In genomic region chr17:66645259-66645658, GRCh38 we compare ENCODE assay signal across 29 cellular contexts.
"Had no signal": no experiment of that assay in that cellular context is flagged by ENCODE, and none has a peak within 500 bp of the region (broad histone marks: within the 10 kb centered on the region; RNA-seq: fewer than 3 reads in every experiment).

No MANE protein-coding gene starts in this region.

- H3K4me3 Mint-ChIP-seq: activated CD4-positive, alpha-beta memory T cell treated with anti-CD3 and anti-CD28 coated beads for 36 hours; activated CD4-positive, alpha-beta T cell treated with anti-CD3 and anti-CD28 coated beads for 36 hours; activated CD4-positive, alpha-beta T cell treated with anti-CD3 and anti-CD28 coated beads, Interleukin-2, amount 10 ng/mL, durations not matched to agents 24 days and 14 days; activated CD8-positive, alpha-beta memory T cell treated with anti-CD3 and anti-CD28 coated beads, Interleukin-2, amount 10 ng/mL, durations not matched to agents 7 days and 5 days; activated CD8-positive, alpha-beta T cell treated with anti-CD3 and anti-CD28 coated beads, Interleukin-2, amount 10 ng/mL, durations not matched to agents 7 days and 5 days; activated naive CD8-positive, alpha-beta T cell treated with anti-CD3 and anti-CD28 coated beads for 36 hours; activated T-cell treated with anti-CD3 and anti-CD28 coated beads, Interleukin-2, amount 50 U/mL, for 24 hours; activated T-helper 17 cell treated with anti-CD3 and anti-CD28 coated beads, Interleukin-2, amount 50 U/mL, for 72 hours; brain; dendritic cell treated with granulocyte-macrophage colony-stimulating factor and Interleukin-4, amounts not matched to agents 40 ng/mL and 50 ng/mL, for 4 days; endodermal cell had no signal

- H3K4me1 ChIP-seq: breast epithelium, heart left ventricle had no signal

- DNase-seq: activated CD4-positive, alpha-beta memory T cell treated with anti-CD3 and anti-CD28 coated beads for 36 hours; activated CD4-positive, alpha-beta T cell treated with anti-CD3 and anti-CD28 coated beads for 36 hours; activated CD4-positive, alpha-beta T cell treated with anti-CD3 and anti-CD28 coated beads, Interleukin-2, amount 10 ng/mL, durations not matched to agents 24 days and 14 days; activated CD4-positive, CD25-positive, alpha-beta regulatory T cell; activated CD4-positive, CD25-positive, alpha-beta regulatory T cell treated with anti-CD3 and anti-CD28 coated beads, Interleukin-2, amount 50 U/mL, for 72 hours; activated CD8-positive, alpha-beta memory T cell treated with anti-CD3 and anti-CD28 coated beads, Interleukin-2, amount 10 ng/mL, durations not matched to agents 7 days and 5 days; activated CD8-positive, alpha-beta memory T cell treated with anti-CD3 and anti-CD28 coated beads, Interleukin-2, amount 50 U/mL, for 4 hours; activated CD8-positive, alpha-beta T cell treated with anti-CD3 and anti-CD28 coated beads, Interleukin-2, amount 10 ng/mL, durations not matched to agents 7 days and 5 days; activated effector memory CD4-positive, alpha-beta T cell treated with Interleukin-2 at 50 U/mL for 16 hours; activated gamma-delta T cell treated with Interleukin-2 at 50 U/mL for 16 hours; activated naive CD4-positive, alpha-beta T cell treated with anti-CD3 and anti-CD28 coated beads, Interleukin-2, amount 50 U/mL, for 16 hours; activated naive CD4-positive, alpha-beta T cell treated with Interleukin-2 at 50 U/mL for 16 hours; activated naive CD8-positive, alpha-beta T cell treated with anti-CD3 and anti-CD28 coated beads for 36 hours; activated T-cell treated with anti-CD3 and anti-CD28 coated beads, Interleukin-2, amount 50 U/mL, for 24 hours; central memory CD4-positive, alpha-beta T cell; cerebellar nuclear complex; effector memory CD4-positive, alpha-beta T cell; endodermal cell; foreskin fibroblast; heart left ventricle; T-helper 2 cell had no signal

- H3K27me3 ChIP-seq: ascending aorta, breast epithelium, cardiac muscle cell, dorsolateral prefrontal cortex, heart left ventricle had no signal

- ATAC-seq: activated CD4-positive, alpha-beta T cell treated with anti-CD3 and anti-CD28 coated beads for 36 hours; activated CD8-positive, alpha-beta memory T cell treated with anti-CD3 and anti-CD28 coated beads, Interleukin-2, amount 10 ng/mL, durations not matched to agents 7 days and 5 days; activated CD8-positive, alpha-beta T cell treated with anti-CD3 and anti-CD28 coated beads, Interleukin-2, amount 10 ng/mL, durations not matched to agents 7 days and 5 days; activated T-helper 17 cell treated with anti-CD3 and anti-CD28 coated beads, Interleukin-2, amount 50 U/mL, for 72 hours; heart left ventricle had no signal

- H3K36me3 ChIP-seq: ascending aorta, breast epithelium, cardiac muscle cell had no signal

- H3K9me3 ChIP-seq: ascending aorta, breast epithelium, heart left ventricle had no signal

- H3K9me3 Mint-ChIP-seq: activated CD4-positive, alpha-beta memory T cell treated with anti-CD3 and anti-CD28 coated beads for 36 hours; activated CD4-positive, alpha-beta T cell treated with anti-CD3 and anti-CD28 coated beads, Interleukin-2, amount 10 ng/mL, durations not matched to agents 24 days and 14 days; activated naive CD8-positive, alpha-beta T cell treated with anti-CD3 and anti-CD28 coated beads for 36 hours; activated T-cell treated with anti-CD3 and anti-CD28 coated beads, Interleukin-2, amount 50 U/mL, for 24 hours; activated T-helper 17 cell treated with anti-CD3 and anti-CD28 coated beads, Interleukin-2, amount 50 U/mL, for 72 hours; dendritic cell treated with granulocyte-macrophage colony-stimulating factor and Interleukin-4, amounts not matched to agents 40 ng/mL and 50 ng/mL, for 4 days; endodermal cell had no signal

- H3K27ac Mint-ChIP-seq: activated CD4-positive, alpha-beta memory T cell treated with anti-CD3 and anti-CD28 coated beads for 36 hours; activated CD4-positive, alpha-beta T cell treated with anti-CD3 and anti-CD28 coated beads for 36 hours; activated CD4-positive, alpha-beta T cell treated with anti-CD3 and anti-CD28 coated beads, Interleukin-2, amount 10 ng/mL, durations not matched to agents 24 days and 14 days; activated CD8-positive, alpha-beta memory T cell treated with anti-CD3 and anti-CD28 coated beads, Interleukin-2, amount 10 ng/mL, durations not matched to agents 7 days and 5 days; activated CD8-positive, alpha-beta T cell treated with anti-CD3 and anti-CD28 coated beads, Interleukin-2, amount 10 ng/mL, durations not matched to agents 7 days and 5 days; activated naive CD8-positive, alpha-beta T cell treated with anti-CD3 and anti-CD28 coated beads for 36 hours; activated T-cell treated with anti-CD3 and anti-CD28 coated beads, Interleukin-2, amount 50 U/mL, for 24 hours; activated T-helper 17 cell treated with anti-CD3 and anti-CD28 coated beads, Interleukin-2, amount 50 U/mL, for 72 hours; dendritic cell treated with granulocyte-macrophage colony-stimulating factor and Interleukin-4, amounts not matched to agents 40 ng/mL and 50 ng/mL, for 4 days; endodermal cell had no signal

- H3K27ac ChIP-seq: ascending aorta, breast epithelium, cardiac muscle cell, heart left ventricle had no signal

- H3K4me3 ChIP-seq: ascending aorta, breast epithelium, cardiac muscle cell, coronary artery, heart left ventricle had no signal

- H3K27me3 Mint-ChIP-seq: activated CD4-positive, alpha-beta memory T cell treated with anti-CD3 and anti-CD28 coated beads for 36 hours; activated CD4-positive, alpha-beta T cell treated with anti-CD3 and anti-CD28 coated beads for 36 hours; activated CD4-positive, alpha-beta T cell treated with anti-CD3 and anti-CD28 coated beads, Interleukin-2, amount 10 ng/mL, durations not matched to agents 24 days and 14 days; activated CD8-positive, alpha-beta memory T cell treated with anti-CD3 and anti-CD28 coated beads, Interleukin-2, amount 10 ng/mL, durations not matched to agents 7 days and 5 days; activated naive CD8-positive, alpha-beta T cell treated with anti-CD3 and anti-CD28 coated beads for 36 hours; activated T-cell treated with anti-CD3 and anti-CD28 coated beads, Interleukin-2, amount 50 U/mL, for 24 hours; activated T-helper 17 cell treated with anti-CD3 and anti-CD28 coated beads, Interleukin-2, amount 50 U/mL, for 72 hours; dendritic cell treated with granulocyte-macrophage colony-stimulating factor and Interleukin-4, amounts not matched to agents 40 ng/mL and 50 ng/mL, for 4 days had no signal
